ENCODE assay signal across 8 cellular contexts in the genomic region with DNA sequence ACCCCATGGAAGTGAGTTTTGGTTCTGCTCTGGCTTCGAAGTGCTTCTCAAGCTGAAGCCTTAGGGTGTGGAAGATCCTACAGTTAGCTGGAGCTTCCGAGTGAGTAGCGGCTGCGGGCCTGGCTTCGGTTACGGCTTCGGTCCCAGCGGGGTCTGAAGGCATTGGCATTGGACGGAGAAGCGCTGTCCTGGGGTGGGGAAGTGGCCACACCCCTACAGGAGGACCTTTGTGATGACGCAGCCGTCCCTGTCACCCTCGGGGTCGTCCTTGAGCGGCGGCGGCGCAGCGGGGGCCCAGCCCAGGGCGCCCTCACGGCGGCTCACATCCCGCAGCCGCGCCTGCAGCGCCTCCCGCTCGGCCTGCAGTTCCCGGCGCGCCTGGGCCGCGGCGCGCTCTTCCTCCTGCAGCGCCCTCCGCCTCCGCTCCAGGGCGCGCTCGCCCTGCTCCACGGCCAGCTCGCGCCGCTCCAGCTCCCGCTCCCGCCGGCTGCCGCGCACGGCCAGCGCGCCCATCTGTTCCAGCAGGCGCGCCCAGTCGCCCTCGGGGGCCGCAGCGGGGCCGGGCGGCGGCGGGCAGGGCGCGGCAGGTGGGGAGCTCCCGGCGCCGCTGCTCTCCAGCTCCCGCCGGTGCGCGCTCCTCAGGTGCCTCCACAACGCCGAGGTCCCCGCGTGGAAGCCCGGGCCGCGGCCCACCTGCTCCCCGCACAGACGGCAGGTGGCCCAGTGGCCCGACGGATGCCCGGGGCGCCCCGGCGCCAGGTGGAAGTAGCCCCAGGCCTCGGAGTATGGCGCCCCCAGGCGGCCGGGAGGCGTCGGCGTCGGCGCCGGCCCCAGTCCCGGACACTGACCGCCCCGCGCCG. TPM values are rescaled to one million over a fixed set of nuclear protein-coding genes. Genes with fewer than 3 reads are reported as not detected.
A peak's percentile ranks its signal among the peaks of the same experiment; 100 is the strongest.
DNase-seq lines count a peak whose midpoint lies in the region; ATAC-seq and TF ChIP-seq lines count a peak whose summit lies in the region.

No MANE protein-coding gene starts in this region.

- H3K27me3 ChIP-seq in OCI-LY1 (ENCODE audit: insufficient read depth, low read length), result no peaks in the 10 kb centered on the region
- H3K27me3 ChIP-seq in transverse colon, result no peaks in the 10 kb centered on the region

- no peak overlapping the region for H3K27ac Mint-ChIP-seq in activated naive CD4-positive, alpha-beta T cell treated with anti-CD3 and anti-CD28 coated beads, Interleukin-2, amount 10 ng/mL, durations not matched to agents 7 days and 5 days

- TF ChIP-seq EP300 in transverse colon (IDR thresholded peaks at IDR 0.05; ENCODE audit: low read depth), result no peak

- H3K27me3 Mint-ChIP-seq in activated naive CD4-positive, alpha-beta T cell treated with anti-CD3 and anti-CD28 coated beads, Interleukin-2, amount 10 ng/mL, durations not matched to agents 7 days and 5 days, result peaks cover 3% of the 10 kb centered on the region

- peak; percentile 68 for DNase-seq in activated naive CD4-positive, alpha-beta T cell treated with anti-CD3 and anti-CD28 coated beads, Interleukin-2, amount 10 ng/mL, durations not matched to agents 7 days and 5 days
- peak; percentile 67 for DNase-seq in globus pallidus (ENCODE audit: low spot score)
- DNase-seq in occipital lobe (lab: John Stamatoyannopoulos, UW), result peak; percentile 36
- peak; percentile 65 for DNase-seq in transverse colon
- DNase-seq in NCI-H128 (lab: John Stamatoyannopoulos, UW; ENCODE audit: unreplicated experiment), result no peak

- H3K36me3 Mint-ChIP-seq in activated naive CD4-positive, alpha-beta T cell treated with anti-CD3 and anti-CD28 coated beads, Interleukin-2, amount 10 ng/mL, durations not matched to agents 7 days and 5 days, result no peaks in the 10 kb centered on the region

- ATAC-seq in GM18511 (IDR thresholded peaks at IDR 0.05; ENCODE audit: unreplicated experiment), result peak; percentile 81
- ATAC-seq in HG02938 (IDR thresholded peaks at IDR 0.05; ENCODE audit: unreplicated experiment), result peak; percentile 69

- no peak for TF ChIP-seq POLR2A in transverse colon (IDR thresholded peaks at IDR 0.05)

- no peaks in the 10 kb centered on the region for H3K9me2 ChIP-seq in OCI-LY1 (ENCODE audit: low read depth, low read length)

- H3K4me3 Mint-ChIP-seq in activated naive CD4-positive, alpha-beta T cell treated with anti-CD3 and anti-CD28 coated beads, Interleukin-2, amount 10 ng/mL, durations not matched to agents 7 days and 5 days, result peak overlapping the region; percentile 59

- WGBS in transverse colon (ENCODE audit: low coverage in 1 of 2), 2 donors, result 31% methylated on average over 59 of the region's 102 CpGs; no CpG with 5 or more reads in 1 of the 2 donors

- peak overlapping the region; percentile 67 for H3K4me2 ChIP-seq in OCI-LY1 (ENCODE audit: low read length)

- in situ Hi-C loops in transverse colon (cut with MboI; ENCODE audit: low pct_ligation_motif_present in 1 of 4, low pct_unique_long_range_greater_than_20kb in 1 of 4, low sequenced_read_pairs in 3 of 4), result no loop called here

- peak overlapping the region; percentile 48; the same call in 1 of the 2 replicates for H3K9ac ChIP-seq in OCI-LY1 (ENCODE audit: low read length)

- H3K79me2 ChIP-seq in OCI-LY1 (ENCODE audit: insufficient read depth, low read length), result no peaks in the 10 kb centered on the region

- intact Hi-C loops in transverse colon (cut with DNase I; ENCODE audit: low total_unique reads), result no loop called here

- peak overlapping the region; percentile 54 for H3K4me3 ChIP-seq in OCI-LY1 (ENCODE audit: low read depth, low read length, poor library complexity, severe bottlenecking)
- peak overlapping the region; percentile 33 to 53 (median 50) for H3K4me3 ChIP-seq in transverse colon

- H3K36me3 ChIP-seq in OCI-LY1 (ENCODE audit: insufficient read depth, low read length) (no peaks in the 10 kb centered on the region; the same call in 1 of the 2 replicates), transverse colon (no peaks in the 10 kb centered on the region)

- H3K4me1 Mint-ChIP-seq in activated naive CD4-positive, alpha-beta T cell treated with anti-CD3 and anti-CD28 coated beads, Interleukin-2, amount 10 ng/mL, durations not matched to agents 7 days and 5 days, result peaks cover 2% of the 10 kb centered on the region

- H4K20me1 ChIP-seq in OCI-LY1 (ENCODE audit: insufficient read depth, low read length), result no peaks in the 10 kb centered on the region

- TF ChIP-seq CTCF in OCI-LY1 (IDR thresholded peaks at IDR 0.05; ENCODE audit: low read length) (peak; percentile 81), transverse colon (IDR thresholded peaks at IDR 0.05) (peak in 4 of 5 experiments; percentile 27 to 66 (median 58))

- no peaks in the 10 kb centered on the region for H3K9me3 Mint-ChIP-seq in activated naive CD4-positive, alpha-beta T cell treated with anti-CD3 and anti-CD28 coated beads, Interleukin-2, amount 10 ng/mL, durations not matched to agents 7 days and 5 days

- H3K4me1 ChIP-seq in OCI-LY1 (ENCODE audit: insufficient read depth, low read length, severe bottlenecking) (peaks cover 12% of the 10 kb centered on the region), transverse colon (peaks cover 0 to 12% (median 7%) of the 10 kb centered on the region in 4 donors)

- no peaks in the 10 kb centered on the region for H3K9me3 ChIP-seq in OCI-LY1 (ENCODE audit: low read length)
- H3K9me3 ChIP-seq in transverse colon, result no peaks in the 10 kb centered on the region

- H3K27ac ChIP-seq in OCI-LY1 (ENCODE audit: low read depth, low read length, poor library complexity, severe bottlenecking), result no peak overlapping the region
- peak overlapping the region; percentile 53 to 81 (median 72) for H3K27ac ChIP-seq in transverse colon

- no peak overlapping the region for H2AFZ ChIP-seq in OCI-LY1 (ENCODE audit: low read length)

- no peaks in the 10 kb centered on the region for H3F3A ChIP-seq in OCI-LY1 (ENCODE audit: insufficient read depth, low read length)

- CTCF ChIA-PET in activated naive CD4-positive, alpha-beta T cell treated with anti-CD3 and anti-CD28 coated beads, Interleukin-2, amount 10 ng/mL, durations not matched to agents 7 days and 5 days (lab: Charles Lee), result interaction anchor here (0.9 to 2.7 kb wide), 16 partner anchors 10 to 415 kb away, joined by 3 to 23 read pairs (median 6); a partner anchor contains a TSS

RNA-seq across cellular contexts. Expression of a gene that starts 9.9 kb away (rescaled TPM):
- 2.2 TPM for total RNA-seq in occipital lobe
- 10 to 100 TPM in 2 of 4 donors, 1 to 10 TPM in 2; 1.9 to 56.1 (median 6.7) TPM for total RNA-seq in transverse colon

RNA-seq across cellular contexts. Expression of a gene that starts 47.0 kb away (rescaled TPM):
- total RNA-seq in occipital lobe (45.2 TPM), transverse colon (10 to 100 TPM; 30.6 to 69.6 (median 50.1) TPM)
